In the genomic region with DNA sequence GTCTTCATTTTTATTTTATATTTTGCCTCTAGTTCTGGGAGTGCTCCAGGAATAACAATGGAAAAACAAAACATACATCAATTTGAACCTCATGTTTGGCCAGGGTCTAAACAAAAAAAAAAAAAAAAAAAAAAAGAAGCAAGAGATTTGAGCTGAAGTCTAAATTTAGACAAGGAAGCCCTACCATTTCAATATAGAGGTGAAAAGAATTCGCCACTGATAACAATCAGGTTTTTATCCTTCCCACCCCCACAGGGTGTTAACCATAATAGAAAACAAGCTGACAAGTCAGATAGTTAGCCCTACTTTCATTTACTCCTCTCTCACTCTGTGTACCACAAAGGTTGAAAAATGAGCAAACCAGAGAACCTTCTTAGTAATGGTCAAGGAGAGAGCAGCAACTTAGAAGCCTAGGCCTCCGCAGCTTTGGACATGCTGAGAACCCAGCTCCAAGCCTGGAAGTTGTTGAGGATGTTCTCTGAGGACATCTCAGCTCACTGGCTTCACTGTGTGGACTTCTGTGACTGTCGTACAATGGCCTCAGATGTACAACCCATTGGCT, we compare ENCODE assay signal across 9 cellular contexts.
DNase-seq lines count a peak whose midpoint lies in the region; ATAC-seq and TF ChIP-seq lines count a peak whose summit lies in the region.
"Had no signal": no experiment of that assay in that cellular context is flagged by ENCODE, and none has a peak within 500 bp of the region (broad histone marks: within the 10 kb centered on the region; RNA-seq: fewer than 3 reads in every experiment).

No MANE protein-coding gene starts in this region.

- H3K4me1 Mint-ChIP-seq in immature natural killer cell, result peaks cover 54 to 82% of the 10 kb centered on the region in 2 donors
- H3K4me1 Mint-ChIP-seq: H9 had no signal

- no peaks in the 10 kb centered on the region for H3K4me1 ChIP-seq in stomach

- H3K9me3 Mint-ChIP-seq in immature natural killer cell, result peaks cover 6 to 18% (median 12%) of the 10 kb centered on the region in 6 donors
- H3K9me3 Mint-ChIP-seq: H9 had no signal

- no peaks in the 10 kb centered on the region for H3K27me3 ChIP-seq in stomach

- H3K4me3 Mint-ChIP-seq in immature natural killer cell, result peak overlapping the region; percentile 62 to 76 (median 70)
- H3K4me3 Mint-ChIP-seq: H9 had no signal

- peaks cover 5 to 15% (median 11%) of the 10 kb centered on the region in 3 donors for H3K36me3 Mint-ChIP-seq in immature natural killer cell

- ATAC-seq in GM18511 (IDR thresholded peaks at IDR 0.05; ENCODE audit: unreplicated experiment) (peak; percentile 96), GM21390 (IDR thresholded peaks at IDR 0.05; ENCODE audit: unreplicated experiment) (peak; percentile 94), HG03442 (IDR thresholded peaks at IDR 0.05; ENCODE audit: unreplicated experiment) (peak; percentile 99)

- H3K4me3 ChIP-seq in stomach, result no peak overlapping the region

- 81 to 91% (median 84%) methylated on average over 3 of the region's 3 CpGs for WGBS in stomach, 5 donors

- TF ChIP-seq POLR2A in stomach (IDR thresholded peaks at IDR 0.05), result no peak

- no peak for TF ChIP-seq EP300 in stomach (IDR thresholded peaks at IDR 0.05)

- peak overlapping the region; percentile 49 to 92 (median 82) for H3K27ac Mint-ChIP-seq in immature natural killer cell
- H3K27ac Mint-ChIP-seq: H9 had no signal

- H3K9me3 ChIP-seq in stomach, result no peaks in the 10 kb centered on the region

- H3K36me3 ChIP-seq in stomach, result no peaks in the 10 kb centered on the region

- DNase-seq in immature natural killer cell (peak; percentile 74 to 76 (median 74)), NCI-H526 treated with DMSO at 0.1 percent for 48 hours (lab: John Stamatoyannopoulos, UW) (no peak), stomach (no peak), posterior cingulate gyrus (no peak), KG1 (lab: John Stamatoyannopoulos, UW) (no peak)
- DNase-seq: H9 had no signal

- peaks cover 0 to 10% (median 6%) of the 10 kb centered on the region in 3 donors for H3K27me3 Mint-ChIP-seq in immature natural killer cell (ENCODE audit: low read depth in 3 of 3)

- no peak overlapping the region for H3K27ac ChIP-seq in stomach

- intact Hi-C loops in stomach (cut with DNase I; ENCODE audit: low total_unique reads) (no loop called here), posterior cingulate gyrus (cut with DNase I) (no loop called here)

- TF ChIP-seq CTCF in stomach (IDR thresholded peaks at IDR 0.05), result no peak

Comparison
In these comparisons a context has a peak if more than half of its experiments do, and no peak if none do; other contexts are left out.
1. DNase-seq: peak in immature natural killer cell (3 of 3); none in NCI-H526 treated with DMSO at 0.1 percent for 48 hours (single experiment), stomach (single experiment), posterior cingulate gyrus (0 of 10) and KG1 (single experiment).
2. Peak in every context shown above with its lines, with median percentiles within 50 percentile points of each other: ATAC-seq.